ENCODE assay signal across 8 cellular contexts in the genomic region with DNA sequence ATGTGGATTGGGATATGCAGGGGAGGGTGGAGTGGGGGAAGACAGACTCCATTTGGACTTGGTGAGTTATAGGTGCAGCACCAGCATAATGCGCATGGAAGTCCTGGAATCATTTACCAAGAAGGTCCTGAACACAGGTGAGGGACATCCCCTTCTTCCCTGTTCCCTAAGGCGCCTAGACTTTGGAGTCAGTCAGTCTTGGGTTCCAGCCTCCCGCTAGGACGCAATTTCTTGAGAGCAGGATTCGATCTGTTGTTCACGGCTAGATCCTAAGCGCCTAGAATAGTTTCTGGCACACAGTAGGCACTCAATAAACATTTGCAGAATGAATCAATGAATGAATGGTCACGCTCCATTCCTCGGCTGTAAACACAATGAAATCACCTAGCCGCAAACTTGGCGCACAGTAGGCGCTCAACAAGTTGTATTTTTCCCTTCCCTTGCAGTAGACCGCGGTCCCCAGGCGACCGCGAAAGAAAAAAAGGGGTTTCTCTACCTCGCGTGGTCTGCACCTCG. TPM values are rescaled to one million over a fixed set of nuclear protein-coding genes. Genes with fewer than 3 reads are reported as not detected.
DNase-seq lines count a peak whose midpoint lies in the region; ATAC-seq and TF ChIP-seq lines count a peak whose summit lies in the region.

No MANE protein-coding gene starts in this region.

- no peaks in the 10 kb centered on the region for H3K27me3 ChIP-seq in HCT116 (ENCODE audit: insufficient read depth, low read length)
- no peaks in the 10 kb centered on the region for H3K27me3 ChIP-seq in mucosa of stomach (ENCODE audit: control insufficient read depth, insufficient read depth, low read length)

- peak overlapping the region; percentile 68 for H3K27ac ChIP-seq in HCT116 (ENCODE audit: low read depth, low read length)

- H3K9me2 ChIP-seq in HCT116 (ENCODE audit: insufficient read depth): no peaks in the 10 kb centered on the region

- H3K36me3 ChIP-seq in HCT116 (ENCODE audit: control insufficient read depth in 1 of 2, insufficient read depth in 2 of 2, low read length in 2 of 2): 0 out of 4 replicates have a peak, but pooled peaks cover 0 to 2% of the 10 kb centered on the region in 2 experiments
- no peaks in the 10 kb centered on the region for H3K36me3 ChIP-seq in mucosa of stomach (ENCODE audit: control insufficient read depth, insufficient read depth, low read length)

- BruUV-seq in HCT116 (replicated peaks; lab: Mats Ljungman, UMichigan) (TSS peak; percentile 74), MCF 10A (replicated peaks; lab: Mats Ljungman, UMichigan) (no TSS peak)

- peaks cover 33% of the 10 kb centered on the region for H3K79me2 ChIP-seq in HCT116 (ENCODE audit: insufficient read depth, low read length)

- no peak overlapping the region for H3K27ac Mint-ChIP-seq in MCF 10A (ENCODE audit: low read depth, unreplicated experiment)

- RAD21 ChIA-PET in HCT116 (lab: Charles Lee; ENCODE audit: low non-redundant PET in 1 of 2, low total read pairs in 2 of 2, uncharacterized antibody in 2 of 2, unreplicated experiment in 2 of 2): no interaction called here

- H2AFZ ChIP-seq in HCT116 (ENCODE audit: low read depth, low read length, poor library complexity, severe bottlenecking): peak overlapping the region; percentile 74

- TF ChIP-seq CTCF in AG04449 (IDR thresholded peaks at IDR 0.05; ENCODE audit: insufficient read depth, low read length, missing control alignments) (no peak), HCT116 (IDR thresholded peaks at IDR 0.05 in 2 of 3, conservative IDR thresholded peaks at IDR 0.05 in 1 of 3; ENCODE audit: borderline replicate concordance in 1 of 3, insufficient read depth in 1 of 3, low read depth in 2 of 3, low read length in 2 of 3) (no peak), MCF 10A (IDR thresholded peaks at IDR 0.05; ENCODE audit: unreplicated experiment) (no peak)

- POLR2A ChIA-PET in AG04449 (lab: Yijun Ruan, JAX): no interaction called here
- POLR2A ChIA-PET in HCT116 (lab: Charles Lee): no interaction called here
- POLR2A ChIA-PET in MCF 10A (lab: Yijun Ruan, JAX): interaction anchor here (3.9 kb wide), 1 partner anchor 31 kb away, joined by 29 read pairs; no protein-coding TSS in a partner anchor

- peak overlapping the region; percentile 65 for H3K4me3 ChIP-seq in AG04449 (ENCODE audit: low read depth, low read length)
- H3K4me3 ChIP-seq in HCT116 (replicated peaks in 1 of 2; ENCODE audit: low read depth in 1 of 2, low read length in 2 of 2): peak overlapping the region; percentile 70 to 87
- H3K4me3 ChIP-seq in mucosa of stomach (ENCODE audit: low read length): peak overlapping the region; percentile 60

- no peak for ATAC-seq in HCT116

- H3K36me3 Mint-ChIP-seq in MCF 10A (ENCODE audit: insufficient read depth, unreplicated experiment): no peaks in the 10 kb centered on the region

- H3K9ac ChIP-seq in HCT116 (ENCODE audit: low read length) (peak overlapping the region; percentile 82), mucosa of stomach (ENCODE audit: low read length) (peak overlapping the region; percentile 79)

- no peak for DNase-seq in AG04449 (ENCODE audit: low read depth, low spot score)
- no peak for DNase-seq in HCT116 (ENCODE audit: low read depth, low spot score)
- DNase-seq in MCF 10A (ENCODE audit: unreplicated experiment): peak; percentile 21
- DNase-seq in DMS79 treated with DMSO at 0.1 percent for 48 hours (lab: John Stamatoyannopoulos, UW): no peak
- no peak for DNase-seq in NCI-H526 (lab: John Stamatoyannopoulos, UW)
- no peak for DNase-seq in NCI-H2227 (lab: John Stamatoyannopoulos, UW; ENCODE audit: unreplicated experiment)
- DNase-seq in activated gamma-delta T cell treated with Interleukin-2 at 50 U/mL for 16 hours: no peak

- no peaks in the 10 kb centered on the region for H3K27me3 Mint-ChIP-seq in MCF 10A (ENCODE audit: insufficient read depth, unreplicated experiment)

- H3K4me2 ChIP-seq in HCT116 (ENCODE audit: low read length): peak overlapping the region; percentile 96

- H3K9me3 ChIP-seq in HCT116 (ENCODE audit: control insufficient read depth in 1 of 2, insufficient read depth in 1 of 2, low read depth in 1 of 2, low read length in 2 of 2) (no peaks in the 10 kb centered on the region), mucosa of stomach (ENCODE audit: control insufficient read depth, low read length) (no peaks in the 10 kb centered on the region)

- intact Hi-C loops in HCT116 (cut with micrococcal nuclease) (loop anchor here (10.0 kb wide), 1 partner anchor 82 kb away; no protein-coding TSS in a partner anchor), MCF 10A (cut with micrococcal nuclease) (loop anchor here (2.0 kb wide), 1 partner anchor 80 kb away; no protein-coding TSS in a partner anchor)

- peak overlapping the region; percentile 79 for H3K4me3 Mint-ChIP-seq in MCF 10A (ENCODE audit: unreplicated experiment)

- TF ChIP-seq POLR2A in HCT116 (IDR thresholded peaks at IDR 0.05; ENCODE audit: borderline replicate concordance, extremely low read depth, insufficient read depth, insufficient read length): no peak

- TF ChIP-seq RAD21 in HCT116 (IDR thresholded peaks at IDR 0.05; ENCODE audit: low read depth): no peak

- H4K20me1 ChIP-seq in HCT116 (ENCODE audit: insufficient read depth): no peaks in the 10 kb centered on the region

- no peaks in the 10 kb centered on the region for H3K9me3 Mint-ChIP-seq in MCF 10A (ENCODE audit: unreplicated experiment)

- H3K4me1 Mint-ChIP-seq in MCF 10A (ENCODE audit: insufficient read depth, unreplicated experiment): peaks cover 19% of the 10 kb centered on the region

- peaks cover 10 to 36% of the 10 kb centered on the region in 2 experiments for H3K4me1 ChIP-seq in HCT116 (ENCODE audit: control insufficient read depth in 1 of 2, insufficient read depth in 2 of 2, low read length in 2 of 2)
- peaks cover 28% of the 10 kb centered on the region for H3K4me1 ChIP-seq in mucosa of stomach (ENCODE audit: control insufficient read depth, insufficient read depth, low read length)

- CTCF ChIA-PET in AG04449 (lab: Yijun Ruan, JAX) (no interaction called here), HCT116 (lab: Charles Lee) (no interaction called here), MCF 10A (lab: Yijun Ruan, JAX) (interaction anchor here (1.2 kb wide), 1 partner anchor 62 kb away, joined by 9 read pairs; no protein-coding TSS in a partner anchor)

TF ChIP-seq in HCT116, 20 proteins besides CTCF, POLR2A, EP300 and RAD21 (continues in another document):
- no peak for TF ChIP-seq YY1 (IDR thresholded peaks at IDR 0.05; ENCODE audit: extremely low read depth, insufficient replicate concordance, low read depth, low read length)
- TF ChIP-seq, protein P1, sequence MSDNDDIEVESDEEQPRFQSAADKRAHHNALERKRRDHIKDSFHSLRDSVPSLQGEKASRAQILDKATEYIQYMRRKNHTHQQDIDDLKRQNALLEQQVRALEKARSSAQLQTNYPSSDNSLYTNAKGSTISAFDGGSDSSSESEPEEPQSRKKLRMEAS (IDR thresholded peaks at IDR 0.05): no peak
- no peak for TF ChIP-seq EGR1 (IDR thresholded peaks at IDR 0.05; ENCODE audit: low read depth)
- no peak for TF ChIP-seq ZFX (IDR thresholded peaks at IDR 0.05)
- TF ChIP-seq EZH2phosphoT487 (IDR thresholded peaks at IDR 0.05; ENCODE audit: borderline replicate concordance): no peak
- no peak for TF ChIP-seq CBX3 (IDR thresholded peaks at IDR 0.05; ENCODE audit: low read depth)
- TF ChIP-seq CEBPB (IDR thresholded peaks at IDR 0.05; ENCODE audit: low read depth): no peak
- TF ChIP-seq, protein P2, sequence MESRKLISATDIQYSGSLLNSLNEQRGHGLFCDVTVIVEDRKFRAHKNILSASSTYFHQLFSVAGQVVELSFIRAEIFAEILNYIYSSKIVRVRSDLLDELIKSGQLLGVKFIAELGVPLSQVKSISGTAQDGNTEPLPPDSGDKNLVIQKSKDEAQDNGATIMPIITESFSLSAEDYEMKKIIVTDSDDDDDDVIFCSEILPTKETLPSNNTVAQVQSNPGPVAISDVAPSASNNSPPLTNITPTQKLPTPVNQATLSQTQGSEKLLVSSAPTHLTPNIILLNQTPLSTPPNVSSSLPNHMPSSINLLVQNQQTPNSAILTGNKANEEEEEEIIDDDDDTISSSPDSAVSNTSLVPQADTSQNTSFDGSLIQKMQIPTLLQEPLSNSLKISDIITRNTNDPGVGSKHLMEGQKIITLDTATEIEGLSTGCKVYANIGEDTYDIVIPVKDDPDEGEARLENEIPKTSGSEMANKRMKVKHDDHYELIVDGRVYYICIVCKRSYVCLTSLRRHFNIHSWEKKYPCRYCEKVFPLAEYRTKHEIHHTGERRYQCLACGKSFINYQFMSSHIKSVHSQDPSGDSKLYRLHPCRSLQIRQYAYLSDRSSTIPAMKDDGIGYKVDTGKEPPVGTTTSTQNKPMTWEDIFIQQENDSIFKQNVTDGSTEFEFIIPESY (IDR thresholded peaks at IDR 0.05; ENCODE audit: extremely low read depth, insufficient replicate concordance, low read length): no peak
- TF ChIP-seq TCF7L2 (IDR thresholded peaks at IDR 0.05; ENCODE audit: borderline replicate concordance, extremely low read depth, insufficient read depth, insufficient read length): no peak
- TF ChIP-seq, protein P3, sequence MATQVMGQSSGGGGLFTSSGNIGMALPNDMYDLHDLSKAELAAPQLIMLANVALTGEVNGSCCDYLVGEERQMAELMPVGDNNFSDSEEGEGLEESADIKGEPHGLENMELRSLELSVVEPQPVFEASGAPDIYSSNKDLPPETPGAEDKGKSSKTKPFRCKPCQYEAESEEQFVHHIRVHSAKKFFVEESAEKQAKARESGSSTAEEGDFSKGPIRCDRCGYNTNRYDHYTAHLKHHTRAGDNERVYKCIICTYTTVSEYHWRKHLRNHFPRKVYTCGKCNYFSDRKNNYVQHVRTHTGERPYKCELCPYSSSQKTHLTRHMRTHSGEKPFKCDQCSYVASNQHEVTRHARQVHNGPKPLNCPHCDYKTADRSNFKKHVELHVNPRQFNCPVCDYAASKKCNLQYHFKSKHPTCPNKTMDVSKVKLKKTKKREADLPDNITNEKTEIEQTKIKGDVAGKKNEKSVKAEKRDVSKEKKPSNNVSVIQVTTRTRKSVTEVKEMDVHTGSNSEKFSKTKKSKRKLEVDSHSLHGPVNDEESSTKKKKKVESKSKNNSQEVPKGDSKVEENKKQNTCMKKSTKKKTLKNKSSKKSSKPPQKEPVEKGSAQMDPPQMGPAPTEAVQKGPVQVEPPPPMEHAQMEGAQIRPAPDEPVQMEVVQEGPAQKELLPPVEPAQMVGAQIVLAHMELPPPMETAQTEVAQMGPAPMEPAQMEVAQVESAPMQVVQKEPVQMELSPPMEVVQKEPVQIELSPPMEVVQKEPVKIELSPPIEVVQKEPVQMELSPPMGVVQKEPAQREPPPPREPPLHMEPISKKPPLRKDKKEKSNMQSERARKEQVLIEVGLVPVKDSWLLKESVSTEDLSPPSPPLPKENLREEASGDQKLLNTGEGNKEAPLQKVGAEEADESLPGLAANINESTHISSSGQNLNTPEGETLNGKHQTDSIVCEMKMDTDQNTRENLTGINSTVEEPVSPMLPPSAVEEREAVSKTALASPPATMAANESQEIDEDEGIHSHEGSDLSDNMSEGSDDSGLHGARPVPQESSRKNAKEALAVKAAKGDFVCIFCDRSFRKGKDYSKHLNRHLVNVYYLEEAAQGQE (IDR thresholded peaks at IDR 0.05; ENCODE audit: low read depth): no peak
- no peak for TF ChIP-seq FOSL1 (IDR thresholded peaks at IDR 0.05; ENCODE audit: low read depth)

RNA-seq across cellular contexts. Expression of a gene that starts 1.0 kb away (rescaled TPM):
- total RNA-seq in HCT116 (2021; ENCODE audit: unreplicated experiment) (51.5 TPM), MCF 10A (2022) (54.2 and 57.1 TPM in 2 replicates)
- 42.9 and 53.4 TPM in 2 replicates for polyA plus RNA-seq in HCT116 (2012)
